ENCODE assay signal across 6 cellular contexts in genomic region chr19:1208830-1209229, GRCh38. TPM values are rescaled to one million over a fixed set of nuclear protein-coding genes. Genes with fewer than 3 reads are reported as not detected.
DNase-seq lines count a peak whose midpoint lies in the region; ATAC-seq, FAIRE-seq and TF ChIP-seq lines count a peak whose summit lies in the region.
"Not testable (repeated sequence)": the region's sequence is repeated elsewhere in the genome, so short reads cannot be mapped to it uniquely, and the experiment has no call there.

No MANE protein-coding gene starts in this region.

- not testable (repeated sequence) for H2AK9ac ChIP-seq in IMR-90 (replicated peaks; ENCODE audit: low read depth, low read length, poor library complexity)

- H3K27me3 Mint-ChIP-seq in activated CD4-positive, alpha-beta memory T cell treated with anti-CD3 and anti-CD28 coated beads, Interleukin-2, amount 10 ng/mL, durations not matched to agents 7 days and 5 days, result not testable (repeated sequence)

- not testable (repeated sequence) for H3K4me3 ChIP-seq in A549; IMR-90 (ENCODE audit: insufficient read depth, low read depth, low read length); hepatocyte
- peak overlapping the region; percentile 1 for H3K4me3 ChIP-seq in colonic mucosa

- H3K9me3 ChIP-seq in A549; IMR-90 (ENCODE audit: control insufficient read depth, insufficient read depth, low read length); colonic mucosa; hepatocyte (ENCODE audit: low read depth): not testable (repeated sequence)

- H2AK5ac ChIP-seq in IMR-90 (ENCODE audit: low read depth, low read length), result not testable (repeated sequence)

- 72% methylated on average over 10 of the region's 10 CpGs for WGBS in A549 (ENCODE audit: missing lambda C conversion rate)
- 78% methylated on average over 9 of the region's 10 CpGs; no CpG with 5 or more reads in 1 of the 2 experiments for WGBS in IMR-90 (ENCODE audit: extremely low coverage in 2 of 2, insufficient read length in 1 of 2), 2 experiments
- 71% methylated on average over 10 of the region's 10 CpGs for WGBS in hepatocyte (ENCODE audit: low lambda C conversion rate, missing lambda C conversion rate)

- H3K27me3 ChIP-seq in IMR-90 (ENCODE audit: control insufficient read depth, insufficient read depth, low read length); colonic mucosa; hepatocyte: not testable (repeated sequence)

- not testable (repeated sequence) for TF ChIP-seq CTCF in A549 (IDR thresholded peaks at IDR 0.05); IMR-90 (conservative IDR thresholded peaks at IDR 0.05; ENCODE audit: low read depth, low read length); colonic mucosa (IDR thresholded peaks at IDR 0.05); hepatocyte (IDR thresholded peaks at IDR 0.05; ENCODE audit: poor library complexity)

- not testable (repeated sequence) for H2BK15ac ChIP-seq in IMR-90 (ENCODE audit: low read depth, low read length)

- not testable (repeated sequence) for H2BK5ac ChIP-seq in IMR-90 (ENCODE audit: low read depth, low read length, poor library complexity, severe bottlenecking)

- H4K20me1 ChIP-seq in IMR-90 (ENCODE audit: insufficient read depth, low read length) (peaks cover 59% of the 10 kb centered on the region), hepatocyte (ENCODE audit: insufficient read depth, poor library complexity, severe bottlenecking) (peaks cover 57% of the 10 kb centered on the region)

- not testable (repeated sequence) for H3K9ac ChIP-seq in IMR-90 (ENCODE audit: low read depth, low read length)
- peak overlapping the region in 1 of 2 donors; percentile 26 for H3K9ac ChIP-seq in colonic mucosa (ENCODE audit: low read depth in 2 of 2, low read length in 2 of 2)

- not testable (repeated sequence) for TF ChIP-seq POLR2A in A549 (IDR thresholded peaks at IDR 0.05; ENCODE audit: low read length); IMR-90 (IDR thresholded peaks at IDR 0.05; ENCODE audit: low read depth, low read length)

- H3K4me2 ChIP-seq in A549 (peak overlapping the region; percentile 18; the same call in 1 of the 3 replicates), hepatocyte (peak overlapping the region; percentile 91)
- not testable (repeated sequence) for H3K4me2 ChIP-seq in IMR-90 (ENCODE audit: low read depth, low read length)

- H2AFZ ChIP-seq in IMR-90 (replicated peaks; ENCODE audit: low read length, poor library complexity); hepatocyte: not testable (repeated sequence)

- peak overlapping the region; percentile 32; the same call in 1 of the 2 replicates for H4K91ac ChIP-seq in IMR-90 (ENCODE audit: insufficient read depth, low read depth, low read length)

- not testable (repeated sequence) for H3K56ac ChIP-seq in IMR-90 (ENCODE audit: extremely low read depth, insufficient read depth, low read length)

- H4K5ac ChIP-seq in IMR-90 (ENCODE audit: low read depth, low read length), result not testable (repeated sequence)

- CTCF ChIA-PET in A549 (lab: Yijun Ruan, JAX), result interaction anchor here (0.5 kb wide), 1 partner anchor 15 kb away, joined by 3 read pairs; no protein-coding TSS in a partner anchor
- CTCF ChIA-PET in IMR-90 (lab: Yijun Ruan, JAX), result not testable (repeated sequence)
- CTCF ChIA-PET in activated CD4-positive, alpha-beta memory T cell treated with anti-CD3 and anti-CD28 coated beads, Interleukin-2, amount 10 ng/mL, durations not matched to agents 7 days and 5 days (lab: Charles Lee), result interaction anchor here (0.6 kb wide), 2 partner anchors 14 to 58 kb away, joined by 3 to 8 read pairs; no protein-coding TSS in a partner anchor

- H3K4me1 ChIP-seq in A549, result peaks cover 17% of the 10 kb centered on the region
- H3K4me1 ChIP-seq in IMR-90 (ENCODE audit: control insufficient read depth, insufficient read depth, low read length), result peaks cover 19% of the 10 kb centered on the region
- peaks cover 30% of the 10 kb centered on the region for H3K4me1 ChIP-seq in colonic mucosa
- peaks cover 21% of the 10 kb centered on the region for H3K4me1 ChIP-seq in hepatocyte (ENCODE audit: insufficient read depth)

- FAIRE-seq in A549 (lab: Jason Lieb, UNC), result not testable (repeated sequence)

- peaks cover 23% of the 10 kb centered on the region for H3K9me1 ChIP-seq in IMR-90 (ENCODE audit: insufficient read depth, low read length)

- H3K18ac ChIP-seq in IMR-90 (ENCODE audit: low read depth, low read length), result not testable (repeated sequence)

- not testable (repeated sequence) for H2BK120ac ChIP-seq in IMR-90 (ENCODE audit: low read depth, low read length)

- peaks cover 31% of the 10 kb centered on the region for H3K36me3 Mint-ChIP-seq in activated CD4-positive, alpha-beta memory T cell treated with anti-CD3 and anti-CD28 coated beads, Interleukin-2, amount 10 ng/mL, durations not matched to agents 7 days and 5 days (ENCODE audit: low read depth)

- peak overlapping the region; percentile 21 for H3K4me3 Mint-ChIP-seq in activated CD4-positive, alpha-beta memory T cell treated with anti-CD3 and anti-CD28 coated beads, Interleukin-2, amount 10 ng/mL, durations not matched to agents 7 days and 5 days

- not testable (repeated sequence) for H3K4ac ChIP-seq in IMR-90 (ENCODE audit: low read depth, low read length)

- peaks cover 75% of the 10 kb centered on the region for H3K79me2 ChIP-seq in hepatocyte

- peak in 1 of 2 experiments; percentile 35 for DNase-seq in A549 (ENCODE audit: low read depth in 1 of 2, low spot score in 1 of 2)
- DNase-seq in IMR-90; activated CD4-positive, alpha-beta memory T cell treated with anti-CD3 and anti-CD28 coated beads, Interleukin-2, amount 10 ng/mL, durations not matched to agents 7 days and 5 days: not testable (repeated sequence)
- peak; percentile 90 for DNase-seq in colonic mucosa
- peak; percentile 68 for DNase-seq in hepatocyte (ENCODE audit: low spot score)
- DNase-seq in sciatic nerve (ENCODE audit: low spot score), result peak; percentile 57

- POLR2A ChIA-PET in A549 (lab: Yijun Ruan, JAX); IMR-90 (lab: Charles Lee; ENCODE audit: unreplicated experiment); activated CD4-positive, alpha-beta memory T cell treated with anti-CD3 and anti-CD28 coated beads, Interleukin-2, amount 10 ng/mL, durations not matched to agents 7 days and 5 days (lab: Charles Lee): not testable (repeated sequence)

- TF ChIP-seq EP300 in A549 (IDR thresholded peaks at IDR 0.05), result not testable (repeated sequence)

- dilution Hi-C loops in IMR-90 (cut with HindIII; ENCODE audit: low sequenced_read_pairs, unreplicated experiment), result not testable (repeated sequence)

- H3K27ac Mint-ChIP-seq in activated CD4-positive, alpha-beta memory T cell treated with anti-CD3 and anti-CD28 coated beads, Interleukin-2, amount 10 ng/mL, durations not matched to agents 7 days and 5 days, result peak overlapping the region; percentile 35

- not testable (repeated sequence) for TF ChIP-seq RAD21 in A549 (conservative IDR thresholded peaks at IDR 0.05 in 1 of 2, IDR thresholded peaks at IDR 0.05 in 1 of 2); IMR-90 (IDR thresholded peaks at IDR 0.05; ENCODE audit: low read length)

- not testable (repeated sequence) for H3K9me2 ChIP-seq in hepatocyte (replicated peaks; ENCODE audit: insufficient read depth)

- H3K9me3 Mint-ChIP-seq in activated CD4-positive, alpha-beta memory T cell treated with anti-CD3 and anti-CD28 coated beads, Interleukin-2, amount 10 ng/mL, durations not matched to agents 7 days and 5 days, result not testable (repeated sequence)

- H3K27ac ChIP-seq in A549, result 0 out of 6 replicates have a peak overlapping the region, but pooled peaks of 1 of the 2 experiments have one; percentile 0
- not testable (repeated sequence) for H3K27ac ChIP-seq in IMR-90 (ENCODE audit: insufficient read depth, low read length)
- peak overlapping the region; percentile 83 for H3K27ac ChIP-seq in colonic mucosa
- H3K27ac ChIP-seq in hepatocyte, result peak overlapping the region; percentile 80

- not testable (repeated sequence) for H4K8ac ChIP-seq in IMR-90 (ENCODE audit: low read depth in 2 of 2, low read length in 2 of 2)

- H3K79me1 ChIP-seq in IMR-90 (ENCODE audit: low read depth in 1 of 2, low read length in 2 of 2), result peaks cover 12 to 74% of the 10 kb centered on the region in 2 experiments; a peak in 3 of 4 replicates

- BruUV-seq in IMR-90 (replicated peaks; lab: Mats Ljungman, UMichigan), result not testable (repeated sequence)

- intact Hi-C loops in IMR-90 (cut with micrococcal nuclease); colonic mucosa (cut with DNase I); sciatic nerve (cut with DNase I): not testable (repeated sequence)

- H3K36me3 ChIP-seq in IMR-90 (ENCODE audit: control insufficient read depth, insufficient read depth, low read length); colonic mucosa; hepatocyte (replicated peaks; ENCODE audit: insufficient read depth, low read depth): not testable (repeated sequence)

- not testable (repeated sequence) for ATAC-seq in A549; IMR-90 (ENCODE audit: low read depth); sciatic nerve

- H3K14ac ChIP-seq in IMR-90 (replicated peaks; ENCODE audit: low read depth, low read length), result not testable (repeated sequence)

- H2BK20ac ChIP-seq in IMR-90 (ENCODE audit: low read depth, low read length), result not testable (repeated sequence)

- in situ Hi-C loops in IMR-90 (cut with MboI; ENCODE audit: low sequenced_read_pairs), result not testable (repeated sequence)

- peaks cover 44% of the 10 kb centered on the region for H3K4me1 Mint-ChIP-seq in activated CD4-positive, alpha-beta memory T cell treated with anti-CD3 and anti-CD28 coated beads, Interleukin-2, amount 10 ng/mL, durations not matched to agents 7 days and 5 days

- H3K23ac ChIP-seq in IMR-90 (ENCODE audit: low read depth, low read length), result not testable (repeated sequence)

RNA-seq across cellular contexts. Expression of gene STK11, which starts 3.3 kb away (rescaled TPM):
- polyA plus RNA-seq in A549 (2011; rRNA removed), result 12.2 and 16.2 TPM in 2 replicates
- polyA plus RNA-seq in A549 (2012; cell fraction: cytosol; rRNA removed), result 35.2 and 42.6 TPM in 2 replicates
- polyA plus RNA-seq in A549 (2012; cell fraction: nucleus; rRNA removed), result 108 and 121 TPM in 2 replicates
- 33.6 to 34.2 TPM (median 34.0 TPM) in 3 replicates for polyA plus RNA-seq in A549 (2017; fragmentation: RNase III; extraction: RNeasy Plus Mini Kit Qiagen cat#74134 plus additional on column Dnase treatment)
- polyA minus RNA-seq in A549 (2011; rRNA and poly(A)+ RNA removed), result 18.6 and 21.3 TPM in 2 replicates
- total RNA-seq in IMR-90 (2012; rRNA removed), result 39.3 and 45.0 TPM in 2 replicates
- polyA plus RNA-seq in IMR-90 (2012; rRNA removed), result 40.9 and 42.8 TPM in 2 replicates
- polyA plus RNA-seq in IMR-90 (2012; cell fraction: cytosol; rRNA removed), result 35.6 and 50.4 TPM in 2 replicates
- 146 and 257 TPM in 2 replicates for polyA plus RNA-seq in IMR-90 (2012; cell fraction: nucleus; rRNA removed; ENCODE audit: low replicate concordance)
- 10 to 100 TPM; 84.2 to 85.1 TPM for total RNA-seq in activated CD4-positive, alpha-beta memory T cell treated with anti-CD3 and anti-CD28 coated beads, Interleukin-2, amount 10 ng/mL, durations not matched to agents 7 days and 5 days
- 100 to 1,000 TPM in 1 of 2 donors, 10 to 100 TPM in 1; 76.3 to 103 TPM for total RNA-seq in colonic mucosa
- 48.9 and 53.3 TPM in 2 replicates for total RNA-seq in hepatocyte
- 73.8 and 76.6 TPM in 2 replicates for polyA plus RNA-seq in hepatocyte
- 57.2 TPM for total RNA-seq in sciatic nerve

RNA-seq across cellular contexts. Expression of gene CBARP, which starts 29.0 kb away (rescaled TPM):
- polyA plus RNA-seq in A549 (2011; rRNA removed) (0.19 and 0.30 TPM in 2 replicates), A549 (2017; fragmentation: RNase III; extraction: RNeasy Plus Mini Kit Qiagen cat#74134 plus additional on column Dnase treatment) (1.7 to 2.0 TPM (median 1.9 TPM) in 3 replicates), IMR-90 (2012; rRNA removed) (3.9 and 8.5 TPM in 2 replicates), hepatocyte (7.1 and 10.7 TPM in 2 replicates)
- polyA plus RNA-seq in A549 (2012; cell fraction: cytosol; rRNA removed), result 1.3 and 2.3 TPM in 2 replicates
- polyA plus RNA-seq in A549 (2012; cell fraction: nucleus; rRNA removed), result 4.5 and 8.2 TPM in 2 replicates
- 0.21 and 0.24 TPM in 2 replicates for polyA minus RNA-seq in A549 (2011; rRNA and poly(A)+ RNA removed)
- total RNA-seq in IMR-90 (2012; rRNA removed) (0.18 and 0.56 TPM in 2 replicates), colonic mucosa (under 1 TPM; 0.22 to 0.48 TPM), hepatocyte (1.1 and 4.2 TPM in 2 replicates), sciatic nerve (2.9 TPM)
- polyA plus RNA-seq in IMR-90 (2012; cell fraction: cytosol; rRNA removed), result 3.2 and 7.9 TPM in 2 replicates
- polyA plus RNA-seq in IMR-90 (2012; cell fraction: nucleus; rRNA removed; ENCODE audit: low replicate concordance), result 24.1 and 64.4 TPM in 2 replicates
- under 1 TPM; 0.35 to 0.55 TPM for total RNA-seq in activated CD4-positive, alpha-beta memory T cell treated with anti-CD3 and anti-CD28 coated beads, Interleukin-2, amount 10 ng/mL, durations not matched to agents 7 days and 5 days

RNA-seq across cellular contexts. Expression of gene ATP5F1D, which starts 32.7 kb away (rescaled TPM):
- polyA plus RNA-seq in A549 (2011; rRNA removed) (18.5 and 28.7 TPM in 2 replicates), A549 (2017; fragmentation: RNase III; extraction: RNeasy Plus Mini Kit Qiagen cat#74134 plus additional on column Dnase treatment) (96.9 to 101 TPM (median 99.7 TPM) in 3 replicates), IMR-90 (2012; rRNA removed) (140 and 189 TPM in 2 replicates), hepatocyte (291 and 297 TPM in 2 replicates)
- 158 and 210 TPM in 2 replicates for polyA plus RNA-seq in A549 (2012; cell fraction: cytosol; rRNA removed)
- 114 and 225 TPM in 2 replicates for polyA plus RNA-seq in A549 (2012; cell fraction: nucleus; rRNA removed)
- polyA minus RNA-seq in A549 (2011; rRNA and poly(A)+ RNA removed), result 12.4 and 18.2 TPM in 2 replicates
- total RNA-seq in IMR-90 (2012; rRNA removed) (7.3 and 13.6 TPM in 2 replicates), colonic mucosa (100 to 1,000 TPM; 359 to 627 TPM), hepatocyte (54.0 and 64.1 TPM in 2 replicates), sciatic nerve (90.9 TPM)
- 348 and 386 TPM in 2 replicates for polyA plus RNA-seq in IMR-90 (2012; cell fraction: cytosol; rRNA removed)
- 72.4 and 213 TPM in 2 replicates for polyA plus RNA-seq in IMR-90 (2012; cell fraction: nucleus; rRNA removed; ENCODE audit: low replicate concordance)
- 100 to 1,000 TPM; 171 to 173 TPM for total RNA-seq in activated CD4-positive, alpha-beta memory T cell treated with anti-CD3 and anti-CD28 coated beads, Interleukin-2, amount 10 ng/mL, durations not matched to agents 7 days and 5 days

RNA-seq across cellular contexts. Expression of gene SBNO2, which starts 34.8 kb away (rescaled TPM):
- polyA plus RNA-seq in A549 (2011; rRNA removed), result 6.8 and 8.4 TPM in 2 replicates
- 28.7 and 40.8 TPM in 2 replicates for polyA plus RNA-seq in A549 (2012; cell fraction: cytosol; rRNA removed)
- polyA plus RNA-seq in A549 (2012; cell fraction: nucleus; rRNA removed), result 118 and 161 TPM in 2 replicates
- polyA plus RNA-seq in A549 (2017; fragmentation: RNase III; extraction: RNeasy Plus Mini Kit Qiagen cat#74134 plus additional on column Dnase treatment), result 27.0 to 32.0 TPM (median 27.7 TPM) in 3 replicates
- 9.6 and 15.2 TPM in 2 replicates for polyA minus RNA-seq in A549 (2011; rRNA and poly(A)+ RNA removed)
- total RNA-seq in IMR-90 (2012; rRNA removed), result 13.4 and 13.6 TPM in 2 replicates
- 40.4 and 40.5 TPM in 2 replicates for polyA plus RNA-seq in IMR-90 (2012; rRNA removed)
- polyA plus RNA-seq in IMR-90 (2012; cell fraction: cytosol; rRNA removed), result 16.4 and 33.2 TPM in 2 replicates
- 123 and 292 TPM in 2 replicates for polyA plus RNA-seq in IMR-90 (2012; cell fraction: nucleus; rRNA removed; ENCODE audit: low replicate concordance)
- 10 to 100 TPM; 94.4 to 98.2 TPM for total RNA-seq in activated CD4-positive, alpha-beta memory T cell treated with anti-CD3 and anti-CD28 coated beads, Interleukin-2, amount 10 ng/mL, durations not matched to agents 7 days and 5 days
- total RNA-seq in colonic mucosa, result 10 to 100 TPM; 65.5 to 77.1 TPM
- 15.2 and 15.6 TPM in 2 replicates for total RNA-seq in hepatocyte
- polyA plus RNA-seq in hepatocyte, result 12.7 and 16.2 TPM in 2 replicates
- 131 TPM for total RNA-seq in sciatic nerve

RNA-seq across cellular contexts. Expression of gene MIDN, which starts 39.6 kb away (rescaled TPM):
- 9.1 and 11.8 TPM in 2 replicates for polyA plus RNA-seq in A549 (2011; rRNA removed)
- 17.7 and 27.8 TPM in 2 replicates for polyA plus RNA-seq in A549 (2012; cell fraction: cytosol; rRNA removed)
- polyA plus RNA-seq in A549 (2012; cell fraction: nucleus; rRNA removed), result 45.7 and 73.9 TPM in 2 replicates
- polyA plus RNA-seq in A549 (2017; fragmentation: RNase III; extraction: RNeasy Plus Mini Kit Qiagen cat#74134 plus additional on column Dnase treatment), result 27.7 to 33.4 TPM (median 31.4 TPM) in 3 replicates
- 23.7 and 25.2 TPM in 2 replicates for polyA minus RNA-seq in A549 (2011; rRNA and poly(A)+ RNA removed)
- 2.2 and 2.5 TPM in 2 replicates for total RNA-seq in IMR-90 (2012; rRNA removed)
- 24.1 and 26.0 TPM in 2 replicates for polyA plus RNA-seq in IMR-90 (2012; rRNA removed)
- 39.2 and 47.7 TPM in 2 replicates for polyA plus RNA-seq in IMR-90 (2012; cell fraction: cytosol; rRNA removed)
- 97.0 and 144 TPM in 2 replicates for polyA plus RNA-seq in IMR-90 (2012; cell fraction: nucleus; rRNA removed; ENCODE audit: low replicate concordance)
- 10 to 100 TPM; 86.2 to 88.6 TPM for total RNA-seq in activated CD4-positive, alpha-beta memory T cell treated with anti-CD3 and anti-CD28 coated beads, Interleukin-2, amount 10 ng/mL, durations not matched to agents 7 days and 5 days
- 100 to 1,000 TPM; 172 to 177 TPM for total RNA-seq in colonic mucosa
- 28.7 and 30.1 TPM in 2 replicates for total RNA-seq in hepatocyte
- 94.6 and 98.4 TPM in 2 replicates for polyA plus RNA-seq in hepatocyte
- 117 TPM for total RNA-seq in sciatic nerve
